In genomic region chrX:16215660-16216059, GRCh38 we compare ENCODE assay signal across 17 cellular contexts. TPM values are rescaled to one million over a fixed set of nuclear protein-coding genes. Genes with fewer than 3 reads are reported as not detected.
DNase-seq lines count a peak whose midpoint lies in the region; ATAC-seq and TF ChIP-seq lines count a peak whose summit lies in the region.
"Had no signal": no experiment of that assay in that cellular context is flagged by ENCODE, and none has a peak within 500 bp of the region (broad histone marks: within the 10 kb centered on the region; RNA-seq: fewer than 3 reads in every experiment).

No MANE protein-coding gene starts in this region.

- no peaks in the 10 kb centered on the region; the same call in 1 of the 2 replicates for H3K36me3 Mint-ChIP-seq in WTC11
- H3K36me3 Mint-ChIP-seq: CD4-positive, CD25-positive, alpha-beta regulatory T cell had no signal

- H3K36me3 ChIP-seq in iPS-18a (ENCODE audit: control insufficient read depth, low read depth, low read length), result no peaks in the 10 kb centered on the region
- H3K36me3 ChIP-seq: BE2C, Peyer's patch, SJSA1 had no signal

- DNase-seq in NCI-H1436 (lab: John Stamatoyannopoulos, UW), result peak; percentile 21
- DNase-seq in NCI-H1436 treated with DMSO at 0.1 percent for 48 hours (lab: John Stamatoyannopoulos, UW), result no peak
- no peak for DNase-seq in WTC11 (ENCODE audit: low spot score)
- DNase-seq in GM20000 (ENCODE audit: low spot score), result no peak
- DNase-seq in NCI-H446 treated with DMSO at 0.1 percent for 48 hours (lab: John Stamatoyannopoulos, UW), result no peak
- DNase-seq in activated gamma-delta T cell (lab: John Stamatoyannopoulos, UW), result no peak
- DNase-seq: BE2C; CD4-positive, CD25-positive, alpha-beta regulatory T cell; COR-L47; KG1; NCI-H187 treated with DMSO at 0.1 percent for 48 hours; NCI-H2171; Peyer's patch had no signal

- H3K4me1 Mint-ChIP-seq in WTC11, result peaks cover 25% of the 10 kb centered on the region
- H3K4me1 Mint-ChIP-seq: CD4-positive, CD25-positive, alpha-beta regulatory T cell had no signal

- ATAC-seq in WTC11 (peak; percentile 87), GM18498 (IDR thresholded peaks at IDR 0.05; ENCODE audit: unreplicated experiment) (no peak)

- H3K4me3 Mint-ChIP-seq in WTC11, result peak overlapping the region; percentile 52
- H3K4me3 Mint-ChIP-seq: CD4-positive, CD25-positive, alpha-beta regulatory T cell had no signal

- H3K9me3 Mint-ChIP-seq in WTC11, result no peaks in the 10 kb centered on the region; the same call in 1 of the 2 replicates

- no peak overlapping the region for H3K9ac ChIP-seq in iPS-18a (ENCODE audit: low read length)

- POLR2A ChIA-PET in WTC11 (lab: Charles Lee), result no interaction called here

- CTCF ChIA-PET in WTC11 (lab: Charles Lee), result no interaction called here

- H3K27ac ChIP-seq in iPS-18a (ENCODE audit: low read length), result peak overlapping the region; percentile 90
- H3K27ac ChIP-seq: 22Rv1, Peyer's patch, SJSA1 had no signal

- peaks cover 4% of the 10 kb centered on the region for H3K27me3 Mint-ChIP-seq in WTC11 (ENCODE audit: low read depth)

- no peak overlapping the region; the same call in none of the 2 replicates for H3K27ac Mint-ChIP-seq in WTC11
- H3K27ac Mint-ChIP-seq: CD4-positive, CD25-positive, alpha-beta regulatory T cell had no signal

- peak overlapping the region; percentile 29 for H3K4me3 ChIP-seq in iPS-18a (ENCODE audit: low read length)
- H3K4me3 ChIP-seq: Peyer's patch, SJSA1 had no signal

- peaks cover 27% of the 10 kb centered on the region for H3K4me1 ChIP-seq in iPS-18a (ENCODE audit: control insufficient read depth, low read depth, low read length)
- H3K4me1 ChIP-seq: BE2C, Peyer's patch, SJSA1 had no signal

- H3K27me3 ChIP-seq in iPS-18a (ENCODE audit: control insufficient read depth, insufficient read depth, low read length), result no peaks in the 10 kb centered on the region
- H3K27me3 ChIP-seq: BE2C, Peyer's patch, SJSA1 had no signal

- TF ChIP-seq CTCF in WTC11 (IDR thresholded peaks at IDR 0.05) (no peak), GM20000 (IDR thresholded peaks at IDR 0.05; ENCODE audit: extremely low read depth, missing control alignments) (no peak)

- no peaks in the 10 kb centered on the region for H3K9me3 ChIP-seq in iPS-18a (ENCODE audit: control insufficient read depth, low read depth, low read length)
- H3K9me3 ChIP-seq: BE2C, Peyer's patch, SJSA1 had no signal

TF ChIP-seq in WTC11, 78 proteins besides CTCF, POLR2A, EP300 and RAD21 (continues in another document):
- TF ChIP-seq CREB1 (CRISPR knock-in tag; IDR thresholded peaks at IDR 0.05) (no peak), CREM (CRISPR knock-in tag; IDR thresholded peaks at IDR 0.05) (no peak), AR (CRISPR knock-in tag; IDR thresholded peaks at IDR 0.05) (no peak), RELA (CRISPR knock-in tag; IDR thresholded peaks at IDR 0.05; ENCODE audit: borderline replicate concordance) (no peak), ZSCAN18 (CRISPR knock-in tag; IDR thresholded peaks at IDR 0.05) (no peak), AFF4 (CRISPR knock-in tag; IDR thresholded peaks at IDR 0.05; ENCODE audit: borderline replicate concordance) (no peak), NFE2L1 (CRISPR knock-in tag; IDR thresholded peaks at IDR 0.05) (no peak), FOXJ3 (CRISPR knock-in tag; IDR thresholded peaks at IDR 0.05; ENCODE audit: borderline replicate concordance) (no peak), ZBTB21 (CRISPR knock-in tag; IDR thresholded peaks at IDR 0.05; ENCODE audit: borderline replicate concordance) (no peak), E2F4 (CRISPR knock-in tag; IDR thresholded peaks at IDR 0.05; ENCODE audit: borderline replicate concordance, low read depth) (no peak)

RNA-seq across cellular contexts. Expression of gene MAGEB17, which starts 48.4 kb away (rescaled TPM):
- 0.27 to 0.63 TPM (median 0.41 TPM) in 3 replicates for total RNA-seq in WTC11 (2021)
- total RNA-seq: CD4-positive, CD25-positive, alpha-beta regulatory T cell; Peyer's patch had no signal
